In the genomic region with DNA sequence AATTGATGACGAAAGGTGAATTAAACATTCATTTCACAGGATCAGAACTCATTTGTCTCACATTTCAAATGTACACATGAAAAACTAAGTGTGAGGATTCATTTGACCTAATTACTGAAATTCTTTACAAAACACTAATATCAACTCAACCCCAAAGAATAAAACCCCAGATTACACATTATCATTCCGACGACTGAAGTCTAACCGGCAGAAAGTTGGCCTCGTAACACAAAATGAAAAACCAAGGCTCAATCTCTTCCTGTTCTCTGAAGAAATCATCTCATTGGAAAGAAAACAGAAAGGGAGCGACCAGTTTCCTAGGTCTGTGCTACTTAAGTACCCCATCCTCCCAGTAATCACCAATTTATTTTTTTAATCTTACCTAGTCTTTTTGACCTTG, we compare ENCODE assay signal across 9 cellular contexts. TPM values are rescaled to one million over a fixed set of nuclear protein-coding genes. Genes with fewer than 3 reads are reported as not detected.
DNase-seq lines count a peak whose midpoint lies in the region; ATAC-seq and TF ChIP-seq lines count a peak whose summit lies in the region.
"Had no signal": no experiment of that assay in that cellular context is flagged by ENCODE, and none has a peak within 500 bp of the region (broad histone marks: within the 10 kb centered on the region; RNA-seq: fewer than 3 reads in every experiment).

No MANE protein-coding gene starts in this region.

- H3K27me3 Mint-ChIP-seq in Calu3 (ENCODE audit: unreplicated experiment): no peaks in the 10 kb centered on the region
- H3K27me3 Mint-ChIP-seq in chondrocyte (ENCODE audit: low read depth): no peaks in the 10 kb centered on the region
- no peaks in the 10 kb centered on the region for H3K27me3 Mint-ChIP-seq in natural killer cell (ENCODE audit: low read depth in 2 of 2)

- peak overlapping the region; percentile 91 for H3K4me3 Mint-ChIP-seq in Calu3 (ENCODE audit: low read depth, unreplicated experiment)
- H3K4me3 Mint-ChIP-seq in chondrocyte (ENCODE audit: unreplicated experiment): peak overlapping the region; percentile 83
- peak overlapping the region; percentile 95 for H3K4me3 Mint-ChIP-seq in natural killer cell

- H3K9me3 Mint-ChIP-seq in Calu3 (ENCODE audit: low read depth, unreplicated experiment) (no peaks in the 10 kb centered on the region), chondrocyte (ENCODE audit: low read depth) (no peaks in the 10 kb centered on the region), natural killer cell (no peaks in the 10 kb centered on the region)

- H3K4me1 Mint-ChIP-seq in Calu3 (ENCODE audit: low read depth, unreplicated experiment): peaks cover 45% of the 10 kb centered on the region
- H3K4me1 Mint-ChIP-seq in chondrocyte (ENCODE audit: low read depth): peaks cover 30% of the 10 kb centered on the region
- H3K4me1 Mint-ChIP-seq in natural killer cell: peaks cover 34 to 40% of the 10 kb centered on the region in 2 donors

- peak overlapping the region; percentile 94 for H3K4me3 ChIP-seq in MG63

- TF ChIP-seq CTCF in Calu3 (IDR thresholded peaks at IDR 0.05; ENCODE audit: unreplicated experiment) (no peak), chondrocyte (IDR thresholded peaks at IDR 0.05) (no peak), natural killer cell (IDR thresholded peaks at IDR 0.05) (no peak)

- no TSS peak for BruUV-seq in Calu3 (replicated peaks; lab: Mats Ljungman, UMichigan)

- no peaks in the 10 kb centered on the region for H3K27me3 ChIP-seq in MG63

- CTCF ChIA-PET in Calu3 (lab: Charles Lee): interaction anchor here (0.7 kb wide), 1 partner anchor 21 kb away, joined by 3 read pairs; the partner anchor contains the start of gene NT5C

- H3K36me3 ChIP-seq in MG63: peaks cover 43% of the 10 kb centered on the region

- H3K36me3 Mint-ChIP-seq in Calu3 (ENCODE audit: insufficient read depth, unreplicated experiment): peaks cover 87% of the 10 kb centered on the region
- peaks cover 8% of the 10 kb centered on the region for H3K36me3 Mint-ChIP-seq in chondrocyte (ENCODE audit: low read depth)
- H3K36me3 Mint-ChIP-seq in natural killer cell: peaks cover 10% of the 10 kb centered on the region

- H3K9me3 ChIP-seq in MG63: no peaks in the 10 kb centered on the region

- no peak for DNase-seq in Calu3
- no peak for DNase-seq in MG63
- no peak for DNase-seq in chondrocyte (ENCODE audit: low spot score)
- no peak for DNase-seq in natural killer cell
- DNase-seq in kidney tubule cell (ENCODE audit: low spot score): no peak

- intact Hi-C loops in Calu3 (cut with micrococcal nuclease; ENCODE audit: unreplicated experiment) (no loop called here), natural killer cell (cut with micrococcal nuclease) (loop anchor here (5.0 kb wide), 1 partner anchor 40 kb away; no protein-coding TSS in a partner anchor)

- ATAC-seq in natural killer cell: no peak
- ATAC-seq in GM19351 (IDR thresholded peaks at IDR 0.05; ENCODE audit: unreplicated experiment): no peak
- no peak for ATAC-seq in HG03521 (IDR thresholded peaks at IDR 0.05; ENCODE audit: unreplicated experiment)
- ATAC-seq in GM21360 (IDR thresholded peaks at IDR 0.05; ENCODE audit: unreplicated experiment): no peak
- ATAC-seq: Right ventricle myocardium inferior had no signal

- H3K27ac Mint-ChIP-seq in Calu3 (ENCODE audit: unreplicated experiment) (peak overlapping the region; percentile 99), chondrocyte (ENCODE audit: unreplicated experiment) (peak overlapping the region; percentile 81), natural killer cell (no peak overlapping the region)

RNA-seq across cellular contexts. Expression of gene JPT1, which starts 1.8 kb away (rescaled TPM):
- total RNA-seq in Calu3 (2022) (479 and 546 TPM in 2 replicates), chondrocyte (78.6 to 90.4 TPM (median 86.4 TPM) in 3 replicates), natural killer cell (10 to 100 TPM; 45.0 to 54.8 (median 50.5) TPM)
- total RNA-seq in MG63 (2014; rRNA removed; shearing (Covaris generic); ENCODE audit: low replicate concordance): 117 and 285 TPM in 2 replicates

RNA-seq across cellular contexts. Expression of gene NT5C, which starts 21.0 kb away (rescaled TPM):
- total RNA-seq in Calu3 (2022) (56.6 and 58.2 TPM in 2 replicates), chondrocyte (23.3 to 31.2 TPM (median 30.4 TPM) in 3 replicates), natural killer cell (10 to 100 TPM; 58.1 to 67.4 (median 61.2) TPM)
- 29.1 and 92.2 TPM in 2 replicates for total RNA-seq in MG63 (2014; rRNA removed; shearing (Covaris generic); ENCODE audit: low replicate concordance)

RNA-seq across cellular contexts. Expression of gene SUMO2, which starts 30.2 kb away (rescaled TPM):
- 401 and 429 TPM in 2 replicates for total RNA-seq in Calu3 (2022)
- 145 and 181 TPM in 2 replicates for total RNA-seq in MG63 (2014; rRNA removed; shearing (Covaris generic); ENCODE audit: low replicate concordance)
- total RNA-seq in chondrocyte: 307 to 347 TPM (median 312 TPM) in 3 replicates
- 100 to 1,000 TPM; 240 to 294 (median 250) TPM for total RNA-seq in natural killer cell

RNA-seq across cellular contexts. Expression of gene ARMC7, which starts 42.8 kb away (rescaled TPM):
- total RNA-seq in Calu3 (2022) (18.6 and 19.8 TPM in 2 replicates), chondrocyte (10.8 to 12.3 TPM (median 12.1 TPM) in 3 replicates), natural killer cell (10 to 100 TPM in 2 of 3 donors, 1 to 10 TPM in 1; 9.3 to 18.6 (median 11.3) TPM)
- total RNA-seq in MG63 (2014; rRNA removed; shearing (Covaris generic); ENCODE audit: low replicate concordance): 12.0 and 15.1 TPM in 2 replicates

RNA-seq across cellular contexts. Expression of gene NUP85, which starts 53.0 kb away (rescaled TPM):
- total RNA-seq in Calu3 (2022): 116 and 117 TPM in 2 replicates
- total RNA-seq in MG63 (2014; rRNA removed; shearing (Covaris generic); ENCODE audit: low replicate concordance): 75.0 and 100 TPM in 2 replicates
- 36.7 to 63.9 TPM (median 41.3 TPM) in 3 replicates for total RNA-seq in chondrocyte
- total RNA-seq in natural killer cell: 10 to 100 TPM; 71.1 to 78.1 (median 77.0) TPM

Comparison
In these comparisons a context has a peak if more than half of its experiments do, and no peak if none do; other contexts are left out.
1. H3K27ac Mint-ChIP-seq: peak in Calu3 (single experiment) and chondrocyte (single experiment); none in natural killer cell (0 of 2).
2. Peak in every context shown above with its lines, with median percentiles within 50 percentile points of each other: H3K4me3 Mint-ChIP-seq.